In genomic region chr1:156601122-156601830, GRCh38 we compare ENCODE assay signal across 1 cellular context.
TF ChIP-seq lines count a peak whose summit lies in the region.

Gene GPATCH4 (minus strand): TSS chr1:156601479.

TF ChIP-seq in HEK293, 187 proteins besides CTCF, POLR2A, EP300 and RAD21 (continued from another document and continues in another):
- TF ChIP-seq ZNF585B (tag by site-specific recombination; IDR thresholded peaks at IDR 0.05) (no peak), ZNF16 (tag by site-specific recombination; IDR thresholded peaks at IDR 0.05; ENCODE audit: low read depth) (no peak), ZFP41 (tag by site-specific recombination; IDR thresholded peaks at IDR 0.05; ENCODE audit: borderline replicate concordance) (no peak), ZSCAN4 (tag by site-specific recombination; IDR thresholded peaks at IDR 0.05) (no peak), ZNF211 (tag by site-specific recombination; IDR thresholded peaks at IDR 0.05; ENCODE audit: low read depth) (no peak), PRDM4 (tag by site-specific recombination; IDR thresholded peaks at IDR 0.05) (peak; percentile 70), ZNF777 (tag by site-specific recombination; IDR thresholded peaks at IDR 0.05; ENCODE audit: borderline replicate concordance) (no peak), ZNF121 (tag by site-specific recombination; IDR thresholded peaks at IDR 0.05) (no peak), MYNN (tag by site-specific recombination; IDR thresholded peaks at IDR 0.05; ENCODE audit: borderline replicate concordance) (no peak), ZNF692 (tag by site-specific recombination; IDR thresholded peaks at IDR 0.05) (peak; percentile 58; the same call in 1 of the 2 replicates), SALL2 (tag by site-specific recombination; IDR thresholded peaks at IDR 0.05; ENCODE audit: borderline replicate concordance) (no peak), ZNF530 (tag by site-specific recombination; IDR thresholded peaks at IDR 0.05; ENCODE audit: low read depth) (no peak), ZNF146 (tag by site-specific recombination; IDR thresholded peaks at IDR 0.05) (no peak), ZSCAN18 (tag by site-specific recombination; IDR thresholded peaks at IDR 0.05) (no peak), BCL6B (tag by site-specific recombination; IDR thresholded peaks at IDR 0.05) (no peak), ZNF398 (tag by site-specific recombination; IDR thresholded peaks at IDR 0.05) (no peak), ZNF558 (tag by site-specific recombination; IDR thresholded peaks at IDR 0.05) (no peak), ZNF449 (tag by site-specific recombination; IDR thresholded peaks at IDR 0.05) (no peak), ZNF548 (tag by site-specific recombination; IDR thresholded peaks at IDR 0.05) (no peak), ZBTB6 (tag by site-specific recombination; IDR thresholded peaks at IDR 0.05) (peak; percentile 81), ZNF610 (tag by site-specific recombination; IDR thresholded peaks at IDR 0.05; ENCODE audit: borderline replicate concordance) (no peak), ZFP69B (tag by site-specific recombination; IDR thresholded peaks at IDR 0.05) (no peak; the same call in 1 of the 2 replicates), SP3 (tag by site-specific recombination; IDR thresholded peaks at IDR 0.05) (no peak; the same call in none of the 2 replicates), YY1 (tag by site-specific recombination; IDR thresholded peaks at IDR 0.05) (peak; percentile 95), OVOL3 (tag by site-specific recombination; IDR thresholded peaks at IDR 0.05) (no peak), ZNF623 (tag by site-specific recombination; IDR thresholded peaks at IDR 0.05) (no peak), ZNF274 (IDR thresholded peaks at IDR 0.05; ENCODE audit: low read length) (no peak), ZNF274 (tag by site-specific recombination; IDR thresholded peaks at IDR 0.05; ENCODE audit: borderline replicate concordance) (no peak), ZNF302 (tag by site-specific recombination; IDR thresholded peaks at IDR 0.05; ENCODE audit: low read depth) (no peak), ZNF704 (tag by site-specific recombination; IDR thresholded peaks at IDR 0.05) (no peak), ZNF639 (tag by site-specific recombination; IDR thresholded peaks at IDR 0.05) (peak; percentile 79), FEZF1 (tag by site-specific recombination; IDR thresholded peaks at IDR 0.05) (no peak), GLIS1 (tag by site-specific recombination; IDR thresholded peaks at IDR 0.05) (no peak), ZBTB1 (tag by site-specific recombination; IDR thresholded peaks at IDR 0.05) (no peak), ZNF544 (tag by site-specific recombination; IDR thresholded peaks at IDR 0.05) (no peak), ZNF76 (tag by site-specific recombination; IDR thresholded peaks at IDR 0.05; ENCODE audit: borderline replicate concordance, low read depth) (peak; percentile 78), BCL11B (tag by site-specific recombination; IDR thresholded peaks at IDR 0.05; ENCODE audit: low read depth) (no peak), ZNF707 (tag by site-specific recombination; IDR thresholded peaks at IDR 0.05) (no peak), HOXC10 (CRISPR knock-in tag; IDR thresholded peaks at IDR 0.05) (no peak), ZNF654 (tag by site-specific recombination; IDR thresholded peaks at IDR 0.05; ENCODE audit: low read depth) (0 out of 2 replicates have a peak, but pooled peaks have one; percentile 2), ZNF660 (tag by site-specific recombination; IDR thresholded peaks at IDR 0.05) (peak; percentile 64; the same call in 1 of the 2 replicates), ZNF521 (tag by site-specific recombination; IDR thresholded peaks at IDR 0.05) (no peak), ZNF48 (tag by site-specific recombination; IDR thresholded peaks at IDR 0.05) (no peak), RBAK (tag by site-specific recombination; IDR thresholded peaks at IDR 0.05) (no peak), ZNF366 (tag by site-specific recombination; conservative IDR thresholded peaks at IDR 0.05) (no peak), ZNF645 (tag by site-specific recombination; IDR thresholded peaks at IDR 0.05) (no peak), ZNF843 (tag by site-specific recombination; IDR thresholded peaks at IDR 0.05) (no peak), AEBP2 (tag by site-specific recombination; IDR thresholded peaks at IDR 0.05; ENCODE audit: borderline replicate concordance) (no peak), SETDB1 (IDR thresholded peaks at IDR 0.05; ENCODE audit: insufficient read length, low read length) (no peak)
